Comparison of ENCODE assay signal across 4 cellular contexts in genomic region chr9:133875131-133875530, GRCh38.
TF ChIP-seq lines count a peak whose summit lies in the region.

No MANE protein-coding gene starts in this region.

TF ChIP-seq in SK-N-SH, 30 proteins besides CTCF, POLR2A, EP300 and RAD21:
- no peak for TF ChIP-seq FOXM1 (IDR thresholded peaks at IDR 0.05; ENCODE audit: low read depth)
- no peak for TF ChIP-seq SIN3A (IDR thresholded peaks at IDR 0.05; ENCODE audit: borderline replicate concordance, low read depth, low read length)
- no peak for TF ChIP-seq TEAD4 (IDR thresholded peaks at IDR 0.05; ENCODE audit: borderline replicate concordance, insufficient read depth)
- peak; percentile 16 for TF ChIP-seq CHD2 (IDR thresholded peaks at IDR 0.05; ENCODE audit: low read length, partially characterized antibody)

TF ChIP-seq in SK-N-SH treated with all-trans-retinoic acid at 6 μM for 48 hours, 23 proteins besides CTCF, POLR2A, EP300 and RAD21:
- TF ChIP-seq SNAI2 (CRISPR knock-in tag; IDR thresholded peaks at IDR 0.05) (no peak), TOX (CRISPR knock-in tag; IDR thresholded peaks at IDR 0.05; ENCODE audit: borderline replicate concordance) (no peak), TCF4 (CRISPR knock-in tag; IDR thresholded peaks at IDR 0.05; ENCODE audit: borderline replicate concordance) (no peak), ZNF70 (CRISPR knock-in tag; IDR thresholded peaks at IDR 0.05) (no peak), ZFP3 (CRISPR knock-in tag; IDR thresholded peaks at IDR 0.05) (no peak; the same call in 1 of the 2 replicates), ISL1 (CRISPR knock-in tag; IDR thresholded peaks at IDR 0.05) (no peak), ZNF565 (CRISPR knock-in tag; conservative IDR thresholded peaks at IDR 0.05; ENCODE audit: low read depth) (no peak), ZNF8 (CRISPR knock-in tag; IDR thresholded peaks at IDR 0.05) (no peak), BACH2 (CRISPR knock-in tag; IDR thresholded peaks at IDR 0.05; ENCODE audit: borderline replicate concordance) (no peak), ZFP30 (CRISPR knock-in tag; IDR thresholded peaks at IDR 0.05) (no peak)

TF ChIP-seq in K562, 482 proteins besides CTCF, POLR2A, EP300 and RAD21:
- TF ChIP-seq CGGBP1 (CRISPR knock-in tag; IDR thresholded peaks at IDR 0.05): no peak
- peak; percentile 48 for TF ChIP-seq ZFP36 (IDR thresholded peaks at IDR 0.05; ENCODE audit: low read depth, low read length, partially characterized antibody)

TF ChIP-seq in WTC11, 78 proteins besides CTCF, POLR2A, EP300 and RAD21:
- no peak for TF ChIP-seq NR2C2 (CRISPR knock-in tag; IDR thresholded peaks at IDR 0.05)
- no peak for TF ChIP-seq SMAD4 (CRISPR knock-in tag; IDR thresholded peaks at IDR 0.05)
- TF ChIP-seq IRF1 (CRISPR knock-in tag; IDR thresholded peaks at IDR 0.05): no peak
- TF ChIP-seq ATF2 (CRISPR knock-in tag; IDR thresholded peaks at IDR 0.05; ENCODE audit: borderline replicate concordance, low read depth): no peak
- TF ChIP-seq, protein P1, sequence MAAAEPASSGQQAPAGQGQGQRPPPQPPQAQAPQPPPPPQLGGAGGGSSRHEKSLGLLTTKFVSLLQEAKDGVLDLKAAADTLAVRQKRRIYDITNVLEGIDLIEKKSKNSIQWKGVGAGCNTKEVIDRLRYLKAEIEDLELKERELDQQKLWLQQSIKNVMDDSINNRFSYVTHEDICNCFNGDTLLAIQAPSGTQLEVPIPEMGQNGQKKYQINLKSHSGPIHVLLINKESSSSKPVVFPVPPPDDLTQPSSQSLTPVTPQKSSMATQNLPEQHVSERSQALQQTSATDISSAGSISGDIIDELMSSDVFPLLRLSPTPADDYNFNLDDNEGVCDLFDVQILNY (CRISPR knock-in tag; IDR thresholded peaks at IDR 0.05): no peak
- TF ChIP-seq, protein P2, sequence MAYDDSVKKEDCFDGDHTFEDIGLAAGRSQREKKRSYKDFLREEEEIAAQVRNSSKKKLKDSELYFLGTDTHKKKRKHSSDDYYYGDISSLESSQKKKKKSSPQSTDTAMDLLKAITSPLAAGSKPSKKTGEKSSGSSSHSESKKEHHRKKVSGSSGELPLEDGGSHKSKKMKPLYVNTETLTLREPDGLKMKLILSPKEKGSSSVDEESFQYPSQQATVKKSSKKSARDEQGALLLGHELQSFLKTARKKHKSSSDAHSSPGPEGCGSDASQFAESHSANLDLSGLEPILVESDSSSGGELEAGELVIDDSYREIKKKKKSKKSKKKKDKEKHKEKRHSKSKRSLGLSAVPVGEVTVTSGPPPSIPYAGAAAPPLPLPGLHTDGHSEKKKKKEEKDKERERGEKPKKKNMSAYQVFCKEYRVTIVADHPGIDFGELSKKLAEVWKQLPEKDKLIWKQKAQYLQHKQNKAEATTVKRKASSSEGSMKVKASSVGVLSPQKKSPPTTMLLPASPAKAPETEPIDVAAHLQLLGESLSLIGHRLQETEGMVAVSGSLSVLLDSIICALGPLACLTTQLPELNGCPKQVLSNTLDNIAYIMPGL (CRISPR knock-in tag; IDR thresholded peaks at IDR 0.05): no peak
TF ChIP-seq in WTC11: peak in this region for 0.
